ENCODE assay signal across 23 cellular contexts in the genomic region with DNA sequence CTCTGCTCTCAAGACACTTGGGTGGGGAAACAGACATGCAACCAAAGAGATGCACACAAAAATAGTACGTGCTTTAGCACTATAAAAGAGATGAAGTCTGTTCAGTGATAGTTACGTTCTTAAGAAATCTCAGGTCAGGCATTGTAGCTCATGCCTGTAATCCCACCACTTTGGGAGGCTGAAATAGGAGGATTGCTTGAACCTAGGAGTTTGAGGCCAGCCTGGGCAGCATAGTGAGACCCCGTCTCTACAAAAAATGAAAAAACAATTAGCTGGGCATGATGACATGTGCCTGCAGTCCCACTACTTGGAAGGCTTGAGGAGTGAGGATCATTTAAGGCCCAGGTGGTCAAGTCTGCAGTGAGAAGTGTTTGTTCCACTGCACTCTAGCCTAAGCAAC. TPM values are rescaled to one million over a fixed set of nuclear protein-coding genes. Genes with fewer than 3 reads are reported as not detected.
DNase-seq lines count a peak whose midpoint lies in the region; ATAC-seq, FAIRE-seq and TF ChIP-seq lines count a peak whose summit lies in the region.
"Had no signal": no experiment of that assay in that cellular context is flagged by ENCODE, and none has a peak within 500 bp of the region (broad histone marks: within the 10 kb centered on the region; RNA-seq: fewer than 3 reads in every experiment).

No MANE protein-coding gene starts in this region.

- POLR2A ChIA-PET in HEK293 (lab: Yijun Ruan, JAX): interaction anchor here (0.5 kb wide), 1 partner anchor 37 kb away, joined by 3 read pairs; no protein-coding TSS in a partner anchor
- POLR2A ChIA-PET in K562 (lab: Yijun Ruan, JAX): interaction anchor here (0.7 kb wide), 1 partner anchor 9 kb away, joined by 3 read pairs; no protein-coding TSS in a partner anchor

- FAIRE-seq in H54 (lab: Jason Lieb, UNC) (peak; percentile 43), K562 (lab: Jason Lieb, UNC) (no peak)
- FAIRE-seq: D721Med, GM12878, GM12892, GM18507 had no signal

- no peak for TF ChIP-seq EP300 in K562 (IDR thresholded peaks at IDR 0.05; ENCODE audit: low read length)

- H3K27ac ChIP-seq in HEK293 (ENCODE audit: extremely low read depth, low read depth, low read length) (no peak overlapping the region), K562 (ENCODE audit: extremely low read depth, low read depth, low read length) (no peak overlapping the region)
- H3K27ac ChIP-seq: BLaER1 treated with 17β-estradiol and CSF1 and Interleukin-3, amounts not matched to agents 10 nM and 100 nM; C4-2B had no signal

- CTCF ChIA-PET in HEK293 (lab: Yijun Ruan, JAX) (no interaction called here), K562 (lab: Yijun Ruan, JAX; ENCODE audit: low intra/inter-chr PET ratio) (no interaction called here)

- no peak for TF ChIP-seq RAD21 in K562 (CRISPR knock-in tag; conservative IDR thresholded peaks at IDR 0.05 in 1 of 2, IDR thresholded peaks at IDR 0.05 in 1 of 2)

- DNase-seq in H54 (ENCODE audit: insufficient read length, low spot score): no peak
- no peak for DNase-seq in K562 (ENCODE audit: extremely low read depth in 1 of 4, low spot score in 3 of 4)
- no peak for DNase-seq in Ammon's horn (ENCODE audit: low spot score)
- no peak for DNase-seq in DMS79 (lab: John Stamatoyannopoulos, UW)
- DNase-seq: 8988T; ACHN; Caco-2; Calu3; CD4-positive, alpha-beta T cell; CD8-positive, alpha-beta T cell; DND-41; EL; GDM1 had no signal

- H3K4me2 ChIP-seq in K562 (ENCODE audit: insufficient read depth, low read length): no peak overlapping the region
- H3K4me2 ChIP-seq: BLaER1 treated with 17β-estradiol and CSF1 and Interleukin-3, amounts not matched to agents 10 nM and 100 nM had no signal

- H3K4me1 ChIP-seq in HEK293 (ENCODE audit: control insufficient read depth, insufficient read depth, low read length): peaks cover 8% of the 10 kb centered on the region; the same call in 1 of the 2 replicates
- H3K4me1 ChIP-seq in K562 (replicated peaks in 1 of 2; ENCODE audit: control insufficient read depth in 2 of 2, insufficient read depth in 2 of 2, low read length in 2 of 2): no peaks in the 10 kb centered on the region

- H3K9me1 ChIP-seq in K562 (ENCODE audit: control insufficient read depth, insufficient read depth, low read length): no peaks in the 10 kb centered on the region

- TF ChIP-seq POLR2A in H54 (IDR thresholded peaks at IDR 0.05; ENCODE audit: low read depth, low read length) (no peak), K562 (conservative IDR thresholded peaks at IDR 0.05) (no peak)

- ATAC-seq in K562: no peak
- ATAC-seq: CD8-positive, alpha-beta T cell; GM12878 had no signal

- no peak overlapping the region for H3K9ac ChIP-seq in K562 (ENCODE audit: insufficient read depth in 1 of 2, low read depth in 2 of 2, low read length in 2 of 2)
- H3K9ac ChIP-seq: BLaER1 treated with 17β-estradiol and CSF1 and Interleukin-3, amounts not matched to agents 10 nM and 100 nM had no signal

- 100% methylated on average over 3 of the region's 3 CpGs for WGBS in K562 (ENCODE audit: insufficient coverage, low coverage, missing lambda C conversion rate)

- no peaks in the 10 kb centered on the region for H3K79me2 ChIP-seq in K562 (ENCODE audit: control insufficient read depth, insufficient read depth, low read length)

- H3K27me3 ChIP-seq in K562 (ENCODE audit: control insufficient read depth in 2 of 2, insufficient read depth in 2 of 2, low read length in 2 of 2): no peaks in the 10 kb centered on the region
- H3K27me3 ChIP-seq: BLaER1 treated with 17β-estradiol and CSF1 and Interleukin-3, amounts not matched to agents 10 nM and 100 nM had no signal

- intact Hi-C loops in K562 (cut with micrococcal nuclease): no loop called here

- H3K9me3 ChIP-seq in HEK293 (ENCODE audit: control insufficient read depth, insufficient read depth, low read depth, low read length) (no peaks in the 10 kb centered on the region), K562 (replicated peaks; ENCODE audit: control insufficient read depth, insufficient read depth, low read depth, low read length) (no peaks in the 10 kb centered on the region)
- H3K9me3 ChIP-seq: BLaER1 treated with 17β-estradiol and CSF1 and Interleukin-3, amounts not matched to agents 10 nM and 100 nM; Caco-2 had no signal

- BruUV-seq in K562 (replicated peaks; lab: Mats Ljungman, UMichigan): no TSS peak

- H4K20me1 ChIP-seq in K562 (replicated peaks; ENCODE audit: control insufficient read depth, insufficient read depth, low read length): no peaks in the 10 kb centered on the region

- in situ Hi-C loops in K562 (cut with MboI): no loop called here

- no peak overlapping the region for H2AFZ ChIP-seq in K562 (ENCODE audit: low read depth, low read length)

- no peak overlapping the region for H3K4me3 ChIP-seq in HEK293 (ENCODE audit: low read depth, low read length)
- no peak overlapping the region for H3K4me3 ChIP-seq in K562
- H3K4me3 ChIP-seq: BLaER1 treated with 17β-estradiol and CSF1 and Interleukin-3, amounts not matched to agents 10 nM and 100 nM; GM12878 had no signal

- H3K36me3 ChIP-seq in HEK293 (ENCODE audit: control insufficient read depth in 2 of 2, insufficient read depth in 1 of 2, low read length in 2 of 2) (peaks cover 23 to 92% of the 10 kb centered on the region in 2 experiments), K562 (ENCODE audit: control insufficient read depth, insufficient read depth, low read length) (peaks cover 91% of the 10 kb centered on the region)

- TF ChIP-seq CTCF in HEK293 (tag by site-specific recombination; IDR thresholded peaks at IDR 0.05) (no peak), K562 (IDR thresholded peaks at IDR 0.05 in 2 of 3, conservative IDR thresholded peaks at IDR 0.05 in 1 of 3; ENCODE audit: insufficient read depth in 2 of 3, low read depth in 1 of 3, low read length in 3 of 3) (no peak)

TF ChIP-seq in HEK293, 187 proteins besides CTCF, POLR2A, EP300 and RAD21 (continues in another document):
- TF ChIP-seq ZNF514 (tag by site-specific recombination; IDR thresholded peaks at IDR 0.05) (no peak), ZBTB8A (tag by site-specific recombination; IDR thresholded peaks at IDR 0.05) (no peak), ZNF654 (tag by site-specific recombination; IDR thresholded peaks at IDR 0.05; ENCODE audit: low read depth) (no peak), ZNF121 (tag by site-specific recombination; IDR thresholded peaks at IDR 0.05) (peak; percentile 71; the same call in 1 of the 2 replicates), ZNF324 (tag by site-specific recombination; IDR thresholded peaks at IDR 0.05) (no peak)

TF ChIP-seq in K562, 482 proteins besides CTCF, POLR2A, EP300 and RAD21:
- TF ChIP-seq POLR2G (IDR thresholded peaks at IDR 0.05; ENCODE audit: low read depth, low read length) (no peak), ZNF133 (CRISPR knock-in tag; IDR thresholded peaks at IDR 0.05) (no peak), ZNF134 (CRISPR knock-in tag; conservative IDR thresholded peaks at IDR 0.05) (no peak), RB1 (IDR thresholded peaks at IDR 0.05; ENCODE audit: low read depth) (no peak), RBM25 (IDR thresholded peaks at IDR 0.05; ENCODE audit: low read depth, low read length, severe bottlenecking) (peak; percentile 15), ZNF121 (CRISPR knock-in tag; conservative IDR thresholded peaks at IDR 0.05) (peak; percentile 73), SRF (CRISPR knock-in tag; IDR thresholded peaks at IDR 0.05) (no peak), TAF1 (IDR thresholded peaks at IDR 0.05; ENCODE audit: control insufficient read depth, extremely low read depth, insufficient read depth, low read length, severe bottlenecking) (no peak)

RNA-seq across cellular contexts. Expression of a gene that starts 35.4 kb away (rescaled TPM):
- total RNA-seq in K562 (2011; cell fraction: chromatin; rRNA removed; ENCODE audit: low replicate concordance): 0.14 and 0.23 TPM in 2 replicates
- total RNA-seq in K562 (2011; cell fraction: nucleolus; rRNA removed): 0.26 and 0.33 TPM in 2 replicates
- 0.15 and 0.23 TPM in 2 replicates for total RNA-seq in K562 (2011; cell fraction: nucleoplasm; rRNA removed)
- total RNA-seq in K562 (2014; rRNA removed) (0.04 TPM in 1 of 2 replicates, not detected in the other), K562 (2014; rRNA removed; fragmentation: Illumina TruSeq; extraction: Trizol) (not detected in 2 replicates), K562 (2015; rRNA removed; fragmentation: Illumina TruSeq; extraction: Trizol) (0.04 TPM in 1 of 2 replicates, not detected in the other), K562 (2021) (0.09 TPM in 1 of 2 replicates, not detected in the other)
- polyA plus RNA-seq in K562 (2011; rRNA removed) (0.01 and 0.03 TPM in 2 replicates), K562 (2014; fragmentation: Illumina TruSeq; extraction: Trizol) (not detected in 2 replicates), K562 (2014; fragmentation: Nextera tagmentation; extraction: Ambion mirVana) (not detected), K562 (2014; rRNA removed) (0.04 and 0.08 TPM in 2 replicates)
- polyA plus RNA-seq in K562 (2011; cell fraction: cytosol; rRNA removed): 0.03 TPM in 1 of 2 replicates, not detected in the other
- polyA plus RNA-seq in K562 (2011; cell fraction: nucleus; rRNA removed): not detected in 2 replicates
- polyA plus RNA-seq in K562 (2012): not detected in 2 replicates
- polyA minus RNA-seq in K562 (2011; rRNA and poly(A)+ RNA removed): 0.18 TPM in 1 of 2 replicates, not detected in the other
- not detected in 2 replicates for polyA minus RNA-seq in K562 (2011; cell fraction: cytosol; rRNA and poly(A)+ RNA removed)
- polyA minus RNA-seq in K562 (2011; cell fraction: nucleus; rRNA and poly(A)+ RNA removed): 0.13 and 0.22 TPM in 2 replicates
- total RNA-seq: Daoy, G401, GM12878 had no signal
- polyA plus RNA-seq: BJ, GM12878 had no signal

RNA-seq across cellular contexts. Expression of a gene that starts 52.3 kb away (rescaled TPM):
- total RNA-seq in K562 (2011; cell fraction: chromatin; rRNA removed; ENCODE audit: low replicate concordance): 187 and 569 TPM in 2 replicates
- 75.4 and 99.2 TPM in 2 replicates for total RNA-seq in K562 (2011; cell fraction: nucleolus; rRNA removed)
- 212 and 321 TPM in 2 replicates for total RNA-seq in K562 (2011; cell fraction: nucleoplasm; rRNA removed)
- total RNA-seq in K562 (2014; rRNA removed) (72.3 and 86.6 TPM in 2 replicates), K562 (2014; rRNA removed; fragmentation: Illumina TruSeq; extraction: Trizol) (116 and 120 TPM in 2 replicates), K562 (2015; rRNA removed; fragmentation: Illumina TruSeq; extraction: Trizol) (87.3 and 95.8 TPM in 2 replicates), K562 (2021) (85.4 and 95.2 TPM in 2 replicates)
- polyA plus RNA-seq in K562 (2011; rRNA removed) (99.4 and 135 TPM in 2 replicates), K562 (2014; fragmentation: Illumina TruSeq; extraction: Trizol) (65.9 and 77.7 TPM in 2 replicates), K562 (2014; fragmentation: Nextera tagmentation; extraction: Ambion mirVana) (10 to 100 TPM; 16.6 to 16.8 TPM), K562 (2014; rRNA removed) (46.2 and 54.7 TPM in 2 replicates)
- 14.3 and 36.7 TPM in 2 replicates for polyA plus RNA-seq in K562 (2011; cell fraction: cytosol; rRNA removed)
- polyA plus RNA-seq in K562 (2011; cell fraction: nucleus; rRNA removed): 52.7 and 77.5 TPM in 2 replicates
- 35.4 and 37.3 TPM in 2 replicates for polyA plus RNA-seq in K562 (2012)
- polyA minus RNA-seq in K562 (2011; rRNA and poly(A)+ RNA removed): 360 and 406 TPM in 2 replicates
- polyA minus RNA-seq in K562 (2011; cell fraction: cytosol; rRNA and poly(A)+ RNA removed): 76.2 and 93.9 TPM in 2 replicates
- polyA minus RNA-seq in K562 (2011; cell fraction: nucleus; rRNA and poly(A)+ RNA removed): 87.1 and 158 TPM in 2 replicates
